In the genomic region with DNA sequence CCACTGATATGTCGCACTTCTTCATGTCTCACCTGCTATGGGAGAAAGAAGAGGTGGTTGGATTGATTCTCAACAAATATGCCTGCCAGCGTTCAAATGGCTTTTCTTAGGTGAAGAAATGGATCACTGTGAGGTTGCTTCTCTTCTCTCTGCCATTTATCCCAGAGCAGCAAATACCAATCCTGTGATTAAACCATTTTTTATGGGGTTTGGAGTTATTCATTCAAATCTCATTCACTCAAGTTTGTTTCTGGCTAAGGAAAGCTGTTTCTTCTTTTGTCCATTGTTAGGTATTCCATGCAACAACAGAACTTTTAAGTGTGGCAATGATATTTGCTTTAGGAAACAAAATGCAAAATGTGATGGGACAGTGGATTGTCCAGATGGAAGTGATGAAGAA, we compare ENCODE assay signal across 19 cellular contexts. TPM values are rescaled to one million over a fixed set of nuclear protein-coding genes. Genes with fewer than 3 reads are reported as not detected.
DNase-seq lines count a peak whose midpoint lies in the region; ATAC-seq and TF ChIP-seq lines count a peak whose summit lies in the region.
"Had no signal": no experiment of that assay in that cellular context is flagged by ENCODE, and none has a peak within 500 bp of the region (broad histone marks: within the 10 kb centered on the region; RNA-seq: fewer than 3 reads in every experiment).

No MANE protein-coding gene starts in this region.

- H3K27ac Mint-ChIP-seq in activated CD4-positive, alpha-beta T cell treated with anti-CD3 and anti-CD28 coated beads, Interleukin-2, amount 10 ng/mL, durations not matched to agents 7 days and 5 days: peak overlapping the region; percentile 34
- H3K27ac Mint-ChIP-seq in T-helper 17 cell (peak overlapping the region; percentile 95), glutamatergic neuron (ENCODE audit: unreplicated experiment) (no peak overlapping the region)
- H3K27ac Mint-ChIP-seq: stimulated activated naive CD8-positive, alpha-beta T cell treated with anti-CD3 and anti-CD28 coated beads, Interleukin-15, Interleukin-2, amounts not matched to agents 100 ng/mL and 50 ng/mL, for 24 hours had no signal

- H3K9me3 ChIP-seq in T-helper 17 cell (ENCODE audit: control insufficient read depth, low read length, poor library complexity, severe bottlenecking): no peaks in the 10 kb centered on the region
- H3K9me3 ChIP-seq: mucosa of descending colon had no signal

- ATAC-seq in T-helper 17 cell: no peak
- ATAC-seq in foreskin keratinocyte: no peak
- ATAC-seq in HG02642 (IDR thresholded peaks at IDR 0.05; ENCODE audit: poor library complexity, unreplicated experiment): no peak
- ATAC-seq: mucosa of descending colon, Panc1 had no signal

- H3K27me3 Mint-ChIP-seq in activated CD4-positive, alpha-beta T cell treated with anti-CD3 and anti-CD28 coated beads, Interleukin-2, amount 10 ng/mL, durations not matched to agents 7 days and 5 days: peaks cover 3% of the 10 kb centered on the region
- no peaks in the 10 kb centered on the region for H3K27me3 Mint-ChIP-seq in T-helper 17 cell
- H3K27me3 Mint-ChIP-seq in glutamatergic neuron (ENCODE audit: unreplicated experiment): no peaks in the 10 kb centered on the region
- H3K27me3 Mint-ChIP-seq: stimulated activated naive CD8-positive, alpha-beta T cell treated with anti-CD3 and anti-CD28 coated beads, Interleukin-15, Interleukin-2, amounts not matched to agents 100 ng/mL and 50 ng/mL, for 24 hours had no signal

- peaks cover 18% of the 10 kb centered on the region for H3K36me3 Mint-ChIP-seq in activated CD4-positive, alpha-beta T cell treated with anti-CD3 and anti-CD28 coated beads, Interleukin-2, amount 10 ng/mL, durations not matched to agents 7 days and 5 days (ENCODE audit: low read depth)
- H3K36me3 Mint-ChIP-seq in T-helper 17 cell (ENCODE audit: low read depth): peaks cover 9% of the 10 kb centered on the region
- no peaks in the 10 kb centered on the region for H3K36me3 Mint-ChIP-seq in glutamatergic neuron (ENCODE audit: unreplicated experiment)

- no peaks in the 10 kb centered on the region for H3K27me3 ChIP-seq in foreskin keratinocyte

- POLR2A ChIA-PET in activated CD4-positive, alpha-beta T cell treated with anti-CD3 and anti-CD28 coated beads, Interleukin-2, amount 10 ng/mL, durations not matched to agents 7 days and 5 days (lab: Charles Lee): no interaction called here

- peaks cover 14% of the 10 kb centered on the region for H3K9me3 Mint-ChIP-seq in activated CD4-positive, alpha-beta T cell treated with anti-CD3 and anti-CD28 coated beads, Interleukin-2, amount 10 ng/mL, durations not matched to agents 7 days and 5 days
- H3K9me3 Mint-ChIP-seq in glutamatergic neuron (ENCODE audit: unreplicated experiment): no peaks in the 10 kb centered on the region
- H3K9me3 Mint-ChIP-seq: stimulated activated naive CD8-positive, alpha-beta T cell treated with anti-CD3 and anti-CD28 coated beads, Interleukin-15, Interleukin-2, amounts not matched to agents 100 ng/mL and 50 ng/mL, for 24 hours had no signal

- peaks cover 62% of the 10 kb centered on the region for H3K4me1 Mint-ChIP-seq in activated CD4-positive, alpha-beta T cell treated with anti-CD3 and anti-CD28 coated beads, Interleukin-2, amount 10 ng/mL, durations not matched to agents 7 days and 5 days
- peaks cover 25% of the 10 kb centered on the region for H3K4me1 Mint-ChIP-seq in T-helper 17 cell
- peaks cover 5% of the 10 kb centered on the region for H3K4me1 Mint-ChIP-seq in glutamatergic neuron (ENCODE audit: low read depth, unreplicated experiment)

- H3K4me3 Mint-ChIP-seq in activated CD4-positive, alpha-beta T cell treated with anti-CD3 and anti-CD28 coated beads, Interleukin-2, amount 10 ng/mL, durations not matched to agents 7 days and 5 days: no peak overlapping the region
- H3K4me3 Mint-ChIP-seq in T-helper 17 cell: no peak overlapping the region
- H3K4me3 Mint-ChIP-seq in glutamatergic neuron (ENCODE audit: unreplicated experiment): no peak overlapping the region
- H3K4me3 Mint-ChIP-seq: stimulated activated naive CD8-positive, alpha-beta T cell treated with anti-CD3 and anti-CD28 coated beads, Interleukin-15, Interleukin-2, amounts not matched to agents 100 ng/mL and 50 ng/mL, for 24 hours had no signal

- no peak for DNase-seq in activated CD4-positive, alpha-beta T cell treated with anti-CD3 and anti-CD28 coated beads, Interleukin-2, amount 10 ng/mL, durations not matched to agents 7 days and 5 days
- no peak for DNase-seq in activated CD4-positive, alpha-beta T cell treated with anti-CD3 and anti-CD28 coated beads, Interleukin-2, amount 50 U/mL, for 1 hour
- DNase-seq in T-helper 17 cell (no peak), foreskin keratinocyte (peak; percentile 49 to 72), SW480 (ENCODE audit: low spot score) (no peak), islet precursor cell (no peak), glutamatergic neuron (no peak)
- DNase-seq: 8988T; activated CD4-positive, CD25-positive, alpha-beta regulatory T cell treated with anti-CD3 and anti-CD28 coated beads, Interleukin-2, amount 50 U/mL, for 72 hours; central memory CD4-positive, alpha-beta T cell; mucosa of descending colon; NCI-H1694 treated with DMSO at 0.1 percent for 48 hours had no signal

- peak overlapping the region; percentile 97 for H3K27ac ChIP-seq in foreskin keratinocyte

- no peak for TF ChIP-seq CTCF in foreskin keratinocyte (conservative IDR thresholded peaks at IDR 0.05)
- no peak for TF ChIP-seq CTCF in glutamatergic neuron (IDR thresholded peaks at IDR 0.05; ENCODE audit: partially characterized antibody, unreplicated experiment)

- CTCF ChIA-PET in activated CD4-positive, alpha-beta T cell treated with anti-CD3 and anti-CD28 coated beads, Interleukin-2, amount 10 ng/mL, durations not matched to agents 7 days and 5 days (lab: Charles Lee): no interaction called here

- H3K4me1 ChIP-seq in foreskin keratinocyte: peaks cover 16% of the 10 kb centered on the region

RNA-seq across cellular contexts. Expression of a gene that starts 12.2 kb away (rescaled TPM):
- 1 to 10 TPM; 9.2 to 9.5 TPM for total RNA-seq in activated CD4-positive, alpha-beta T cell treated with anti-CD3 and anti-CD28 coated beads, Interleukin-2, amount 10 ng/mL, durations not matched to agents 7 days and 5 days
- total RNA-seq in T-helper 17 cell: 1 to 10 TPM; 2.0 to 4.1 TPM
- 8.2 and 9.2 TPM in 2 replicates for total RNA-seq in foreskin keratinocyte
- 3.2 and 4.2 TPM in 2 replicates for polyA plus RNA-seq in foreskin keratinocyte
- 1.4 TPM for total RNA-seq in glutamatergic neuron (ENCODE audit: unreplicated experiment)

RNA-seq across cellular contexts. Expression of a gene that starts 39.5 kb away (rescaled TPM):
- not detected for total RNA-seq in activated CD4-positive, alpha-beta T cell treated with anti-CD3 and anti-CD28 coated beads, Interleukin-2, amount 10 ng/mL, durations not matched to agents 7 days and 5 days
- total RNA-seq in T-helper 17 cell: under 1 TPM in 1 of 2 donors, not detected in 1; 0.12 TPM
- total RNA-seq in foreskin keratinocyte: 0.03 TPM in 1 of 2 replicates, not detected in the other
- polyA plus RNA-seq in foreskin keratinocyte: 0.02 TPM in 1 of 2 replicates, not detected in the other
- not detected for total RNA-seq in glutamatergic neuron (ENCODE audit: unreplicated experiment)
- total RNA-seq: activated naive CD4-positive, alpha-beta T cell treated with anti-CD3 and anti-CD28 coated beads, Interleukin-2, amount 50 U/mL, for 72 hours; LHCN-M2; omental fat pad; T-helper 1 cell treated with Interleukin-12 subunit alpha and Interleukin-12 subunit beta and Interleukin-4 antibody, amounts not matched to agents 30 ng/mL and 1 ng/mL, for 36 hours had no signal

RNA-seq across cellular contexts. Expression of a gene that starts 59.0 kb away (rescaled TPM):
- 1 to 10 TPM; 9.3 to 9.9 TPM for total RNA-seq in activated CD4-positive, alpha-beta T cell treated with anti-CD3 and anti-CD28 coated beads, Interleukin-2, amount 10 ng/mL, durations not matched to agents 7 days and 5 days
- total RNA-seq in T-helper 17 cell: 10 to 100 TPM; 14.2 to 21.2 TPM
- 1.3 and 1.4 TPM in 2 replicates for total RNA-seq in foreskin keratinocyte
- 0.85 and 1.2 TPM in 2 replicates for polyA plus RNA-seq in foreskin keratinocyte
- not detected for total RNA-seq in glutamatergic neuron (ENCODE audit: unreplicated experiment)
- total RNA-seq: LHCN-M2 had no signal

Comparison
In these comparisons a context has a peak if more than half of its experiments do, and no peak if none do; other contexts are left out.
1. DNase-seq: peak in foreskin keratinocyte (2 of 2); none in activated CD4-positive, alpha-beta T cell treated with anti-CD3 and anti-CD28 coated beads, Interleukin-2, amount 10 ng/mL, durations not matched to agents 7 days and 5 days (single experiment), activated CD4-positive, alpha-beta T cell treated with anti-CD3 and anti-CD28 coated beads, Interleukin-2, amount 50 U/mL, for 1 hour (single experiment), T-helper 17 cell (0 of 3), SW480 (single experiment), islet precursor cell (single experiment) and glutamatergic neuron (single experiment).